1 cellular context compared by ENCODE assay signal in genomic region chr2:238321467-238321866, GRCh38.
TF ChIP-seq lines count a peak whose summit lies in the region.

No MANE protein-coding gene starts in this region.

TF ChIP-seq in endothelial cell of umbilical vein, 7 proteins besides CTCF, POLR2A, EP300 and RAD21 (continued from another document):
- TF ChIP-seq MAX (IDR thresholded peaks at IDR 0.05; ENCODE audit: insufficient read depth, insufficient read length) (no peak), JUN (IDR thresholded peaks at IDR 0.05; ENCODE audit: borderline replicate concordance, insufficient read depth, insufficient read length, low read depth) (no peak)
